6 cellular contexts compared by ENCODE assay signal in genomic region chr16:30066882-30067583, GRCh38. TPM values are rescaled to one million over a fixed set of nuclear protein-coding genes. Genes with fewer than 3 reads are reported as not detected.
DNase-seq lines count a peak whose midpoint lies in the region; ATAC-seq and TF ChIP-seq lines count a peak whose summit lies in the region.

No MANE protein-coding gene starts in this region.

- ATAC-seq in foreskin keratinocyte = no peak

- DNase-seq in T-helper 2 cell treated with Interferon-gamma antibody and Interleukin-4, amounts not matched to agents 5 μg/mL and 100 μg/mL, for 36 hours (ENCODE audit: low spot score) = no peak
- DNase-seq in T-helper 2 cell = no peak
- no peak for DNase-seq in foreskin keratinocyte
- DNase-seq in testis = no peak
- no peak for DNase-seq in KG1 (lab: John Stamatoyannopoulos, UW)
- no peak for DNase-seq in GM10248 (ENCODE audit: extremely low spot score)

- peak overlapping the region; percentile 99 for H3K27ac Mint-ChIP-seq in T-helper 2 cell treated with Interferon-gamma antibody and Interleukin-4, amounts not matched to agents 5 μg/mL and 100 μg/mL, for 36 hours

- no peaks in the 10 kb centered on the region for H3K36me3 ChIP-seq in testis (ENCODE audit: low read depth, missing control alignments)

- peak overlapping the region; percentile 100 for H3K4me3 Mint-ChIP-seq in T-helper 2 cell treated with Interferon-gamma antibody and Interleukin-4, amounts not matched to agents 5 μg/mL and 100 μg/mL, for 36 hours

- H3K27me3 Mint-ChIP-seq in T-helper 2 cell treated with Interferon-gamma antibody and Interleukin-4, amounts not matched to agents 5 μg/mL and 100 μg/mL, for 36 hours (ENCODE audit: low read depth) = no peaks in the 10 kb centered on the region

- no peaks in the 10 kb centered on the region for H3K9me3 ChIP-seq in testis

- CTCF ChIA-PET in GM10248 (lab: Yijun Ruan, JAX) = interaction anchor here (0.8 to 3.2 kb wide), 3 partner anchors 9 to 25 kb away, joined by 3 to 21 read pairs (median 7); partner anchors contain the start of genes PPP4C and TBX6

- H3K4me3 ChIP-seq in testis = peak overlapping the region; percentile 77 to 89

- H3K9me3 Mint-ChIP-seq in T-helper 2 cell treated with Interferon-gamma antibody and Interleukin-4, amounts not matched to agents 5 μg/mL and 100 μg/mL, for 36 hours = no peaks in the 10 kb centered on the region

- H3K4me1 Mint-ChIP-seq in T-helper 2 cell treated with Interferon-gamma antibody and Interleukin-4, amounts not matched to agents 5 μg/mL and 100 μg/mL, for 36 hours (ENCODE audit: low read depth) = peaks cover 29% of the 10 kb centered on the region

- no peak for TF ChIP-seq POLR2A in testis (IDR thresholded peaks at IDR 0.05)

- H3K27me3 ChIP-seq in foreskin keratinocyte = no peaks in the 10 kb centered on the region
- H3K27me3 ChIP-seq in testis = no peaks in the 10 kb centered on the region

- POLR2A ChIA-PET in GM10248 (lab: Yijun Ruan, JAX) = interaction anchor here (0.5 to 1.7 kb wide), 3 partner anchors 13 to 249 kb away, joined by 3 to 5 read pairs (median 4); no protein-coding TSS in a partner anchor

- H3K36me3 Mint-ChIP-seq in T-helper 2 cell treated with Interferon-gamma antibody and Interleukin-4, amounts not matched to agents 5 μg/mL and 100 μg/mL, for 36 hours (ENCODE audit: low read depth) = peaks cover 56% of the 10 kb centered on the region

- H3K4me1 ChIP-seq in foreskin keratinocyte (peaks cover 7% of the 10 kb centered on the region), testis (peaks cover 49% of the 10 kb centered on the region)

- peak overlapping the region; percentile 55 for H3K27ac ChIP-seq in foreskin keratinocyte
- H3K27ac ChIP-seq in testis = peak overlapping the region; percentile 93 to 96

- intact Hi-C loops in testis (cut with DNase I; ENCODE audit: low total_unique reads) = no loop called here

- whole genome bisulfite sequencing in testis, 2 donors = 32 to 43% methylated on average over 6 to 17 of the region's 17 CpGs

- TF ChIP-seq CTCF in foreskin keratinocyte (conservative IDR thresholded peaks at IDR 0.05) = no peak
- TF ChIP-seq CTCF in testis (IDR thresholded peaks at IDR 0.05) = no peak
- no peak for TF ChIP-seq CTCF in GM10248 (IDR thresholded peaks at IDR 0.05; ENCODE audit: control extremely low read depth, extremely low read depth, low read depth, missing control alignments)

RNA-seq across cellular contexts. Expression of gene ALDOA, which starts 1.5 kb away (rescaled TPM):
- total RNA-seq in foreskin keratinocyte = 1,171 and 1,282 TPM in 2 replicates
- 1,433 and 1,464 TPM in 2 replicates for polyA plus RNA-seq in foreskin keratinocyte
- 100 to 1,000 TPM; 373 to 521 TPM for total RNA-seq in testis
- polyA plus RNA-seq in testis (ENCODE audit: insufficient read depth, low read depth, low replicate concordance) = 467 TPM

RNA-seq across cellular contexts. Expression of gene PPP4C, which starts 8.8 kb away (rescaled TPM):
- total RNA-seq in foreskin keratinocyte (133 and 147 TPM in 2 replicates), testis (100 to 1,000 TPM in 1 of 2 donors, 10 to 100 TPM in 1; 82.1 to 109 TPM)
- polyA plus RNA-seq in foreskin keratinocyte (166 and 169 TPM in 2 replicates), testis (ENCODE audit: insufficient read depth, low read depth, low replicate concordance) (154 TPM)

RNA-seq across cellular contexts. Expression of gene TBX6, which starts 24.7 kb away (rescaled TPM):
- 1.3 and 1.7 TPM in 2 replicates for total RNA-seq in foreskin keratinocyte
- 2.0 and 2.9 TPM in 2 replicates for polyA plus RNA-seq in foreskin keratinocyte
- 1 to 10 TPM; 1.3 to 2.9 TPM for total RNA-seq in testis
- 1.7 TPM for polyA plus RNA-seq in testis (ENCODE audit: insufficient read depth, low read depth, low replicate concordance)

RNA-seq across cellular contexts. Expression of gene YPEL3, which starts 29.0 kb away (rescaled TPM):
- total RNA-seq in foreskin keratinocyte (22.1 and 25.4 TPM in 2 replicates), testis (10 to 100 TPM; 69.4 to 75.3 TPM)
- polyA plus RNA-seq in foreskin keratinocyte (29.6 and 43.1 TPM in 2 replicates), testis (ENCODE audit: insufficient read depth, low read depth, low replicate concordance) (55.3 TPM)

RNA-seq across cellular contexts. Expression of gene TLCD3B, which starts 36.0 kb away (rescaled TPM):
- total RNA-seq in foreskin keratinocyte (0.07 TPM in 1 of 2 replicates, not detected in the other), testis (10 to 100 TPM; 51.8 to 82.7 TPM)
- polyA plus RNA-seq in foreskin keratinocyte (not detected in 2 replicates), testis (ENCODE audit: insufficient read depth, low read depth, low replicate concordance) (194 TPM)
